In genomic region chr1:235087906-235088305, GRCh38 we compare ENCODE assay signal across 24 cellular contexts.
"Had no signal": no experiment of that assay in that cellular context is flagged by ENCODE, and none has a peak within 500 bp of the region (broad histone marks: within the 10 kb centered on the region; RNA-seq: fewer than 3 reads in every experiment).

No MANE protein-coding gene starts in this region.

- H3K27me3 Mint-ChIP-seq: activated naive CD4-positive, alpha-beta T cell treated with anti-CD3 and anti-CD28 coated beads, Interleukin-2, amount 50 U/mL, for 24 hours; activated T-helper 17 cell treated with anti-CD3 and anti-CD28 coated beads, Interleukin-2, amount 50 U/mL, for 72 hours; brain; natural killer cell treated with Interleukin-12 subunit alpha and Interleukin-12 subunit beta and Interleukin-15 and Interleukin-18, amount 100 ng/mL, for 72 hours; type B pancreatic cell had no signal

- H3K9me3 Mint-ChIP-seq: activated naive CD4-positive, alpha-beta T cell treated with anti-CD3 and anti-CD28 coated beads, Interleukin-2, amount 50 U/mL, for 24 hours; activated T-helper 17 cell treated with anti-CD3 and anti-CD28 coated beads, Interleukin-2, amount 50 U/mL, for 72 hours; natural killer cell treated with Interleukin-12 subunit alpha and Interleukin-12 subunit beta and Interleukin-15 and Interleukin-18, amount 100 ng/mL, for 72 hours; type B pancreatic cell had no signal

- H3K4me3 Mint-ChIP-seq: activated CD8-positive, alpha-beta T cell treated with anti-CD3 and anti-CD28 coated beads, Interleukin-2, amount 10 ng/mL, durations not matched to agents 7 days and 5 days; activated naive CD4-positive, alpha-beta T cell treated with anti-CD3 and anti-CD28 coated beads, Interleukin-2, amount 50 U/mL, for 24 hours; activated T-helper 17 cell treated with anti-CD3 and anti-CD28 coated beads, Interleukin-2, amount 50 U/mL, for 72 hours; brain; natural killer cell treated with Interleukin-12 subunit alpha and Interleukin-12 subunit beta and Interleukin-15 and Interleukin-18, amount 100 ng/mL, for 72 hours; type B pancreatic cell had no signal

- H3K27me3 ChIP-seq: hepatocyte, spleen, testis, vagina had no signal

- H3K4me2 ChIP-seq: hepatocyte had no signal

- H3K4me3 ChIP-seq: hepatocyte, spleen, testis, vagina had no signal

- H3K79me2 ChIP-seq: hepatocyte, parathyroid adenoma had no signal

- H2AFZ ChIP-seq: hepatocyte, parathyroid adenoma had no signal

- H3K27ac Mint-ChIP-seq: activated CD8-positive, alpha-beta T cell treated with anti-CD3 and anti-CD28 coated beads, Interleukin-2, amount 10 ng/mL, durations not matched to agents 7 days and 5 days; activated naive CD4-positive, alpha-beta T cell treated with anti-CD3 and anti-CD28 coated beads, Interleukin-2, amount 50 U/mL, for 24 hours; activated T-helper 17 cell treated with anti-CD3 and anti-CD28 coated beads, Interleukin-2, amount 50 U/mL, for 72 hours; type B pancreatic cell had no signal

- H3K9ac ChIP-seq: parathyroid adenoma had no signal

- H3K27ac ChIP-seq: hepatocyte, parathyroid adenoma, spleen, testis, vagina, WERI-Rb-1 had no signal

- DNase-seq: activated CD4-positive, alpha-beta T cell treated with anti-CD3 and anti-CD28 coated beads for 1 hour; activated CD4-positive, alpha-beta T cell treated with anti-CD3 and anti-CD28 coated beads, Interleukin-2, amount 50 U/mL, for 1 hour; activated CD8-positive, alpha-beta T cell treated with anti-CD3 and anti-CD28 coated beads, Interleukin-2, amount 10 ng/mL, durations not matched to agents 7 days and 5 days; anterior cingulate cortex; central memory CD4-positive, alpha-beta T cell; effector memory CD4-positive, alpha-beta T cell; foreskin melanocyte; glutamatergic neuron; retina; spleen; stimulated activated CD4-positive, alpha-beta T cell treated with anti-CD3 and anti-CD28 coated beads, Interleukin-4, amount 100 ng/mL, for 1 hour; stimulated activated naive CD4-positive, alpha-beta T cell; T-helper 1 cell; testis; WERI-Rb-1 had no signal

- H3K36me3 Mint-ChIP-seq: activated naive CD4-positive, alpha-beta T cell treated with anti-CD3 and anti-CD28 coated beads, Interleukin-2, amount 50 U/mL, for 24 hours; brain; natural killer cell treated with Interleukin-12 subunit alpha and Interleukin-12 subunit beta and Interleukin-15 and Interleukin-18, amount 100 ng/mL, for 72 hours; type B pancreatic cell had no signal

- H3K36me3 ChIP-seq: spleen, vagina, WERI-Rb-1 had no signal

- H3K9me3 ChIP-seq: spleen, testis, vagina had no signal

- H3K4me1 ChIP-seq: parathyroid adenoma had no signal

- ATAC-seq: activated CD8-positive, alpha-beta T cell treated with anti-CD3 and anti-CD28 coated beads, Interleukin-2, amount 10 ng/mL, durations not matched to agents 7 days and 5 days; activated T-helper 17 cell treated with anti-CD3 and anti-CD28 coated beads, Interleukin-2, amount 50 U/mL, for 72 hours; esophagus mucosa; natural killer cell treated with Interleukin-12 subunit alpha and Interleukin-12 subunit beta and Interleukin-15 and Interleukin-18, amount 100 ng/mL, for 72 hours had no signal
